33 cellular contexts compared by ENCODE assay signal in genomic region chr18:59400407-59400806, GRCh38. TPM values are rescaled to one million over a fixed set of nuclear protein-coding genes. Genes with fewer than 3 reads are reported as not detected.
DNase-seq lines count a peak whose midpoint lies in the region; ATAC-seq and TF ChIP-seq lines count a peak whose summit lies in the region.
"Had no signal": no experiment of that assay in that cellular context is flagged by ENCODE, and none has a peak within 500 bp of the region (broad histone marks: within the 10 kb centered on the region; RNA-seq: fewer than 3 reads in every experiment).

No MANE protein-coding gene starts in this region.

- no peak overlapping the region for H2BK5ac ChIP-seq in mesendoderm (ENCODE audit: low read length)

- H3K4ac ChIP-seq in mesendoderm (ENCODE audit: low read depth, low read length): no peak overlapping the region

- H2BK120ac ChIP-seq in mesendoderm (ENCODE audit: low read depth, low read length): no peak overlapping the region

- H3K9me3 Mint-ChIP-seq in Calu3 (ENCODE audit: low read depth, unreplicated experiment): no peaks in the 10 kb centered on the region
- H3K9me3 Mint-ChIP-seq: CD4-positive, alpha-beta memory T cell; CD4-positive, alpha-beta T cell; CD4-positive, CD25-positive, alpha-beta regulatory T cell; CD8-positive, alpha-beta memory T cell; CD8-positive, alpha-beta T cell had no signal

- no peak overlapping the region for H2AK5ac ChIP-seq in mesendoderm (ENCODE audit: low read length)

- H3K9me3 ChIP-seq in psoas muscle: no peaks in the 10 kb centered on the region
- H3K9me3 ChIP-seq: A549; BE2C; BLaER1; BLaER1 treated with 17β-estradiol and CSF1 and Interleukin-3, amounts not matched to agents 10 nM and 100 nM; Caco-2 had no signal

- H3K56ac ChIP-seq in mesendoderm (ENCODE audit: low read length): no peak overlapping the region

- H3K4me1 Mint-ChIP-seq in Calu3 (ENCODE audit: low read depth, unreplicated experiment): no peaks in the 10 kb centered on the region
- H3K4me1 Mint-ChIP-seq: B cell had no signal

- peaks cover 10% of the 10 kb centered on the region for H3K27me3 Mint-ChIP-seq in Calu3 (ENCODE audit: unreplicated experiment)

- intact Hi-C loops in psoas muscle (cut with DNase I): loop anchor here in 1 of 2 donors (5.0 kb wide), 1 partner anchor 153 kb away; no protein-coding TSS in a partner anchor
- intact Hi-C loops in Calu3 (cut with micrococcal nuclease; ENCODE audit: unreplicated experiment): no loop called here

- H3K36me3 ChIP-seq in psoas muscle (ENCODE audit: insufficient read depth in 1 of 2, low read depth in 1 of 2): no peaks in the 10 kb centered on the region
- H3K36me3 ChIP-seq in mesendoderm (ENCODE audit: control insufficient read depth, insufficient read depth, low read length): no peaks in the 10 kb centered on the region
- H3K36me3 ChIP-seq: BE2C; BLaER1; BLaER1 treated with 17β-estradiol and CSF1 and Interleukin-3, amounts not matched to agents 10 nM and 100 nM had no signal

- no peak overlapping the region for H3K4me2 ChIP-seq in mesendoderm (ENCODE audit: low read length)
- H3K4me2 ChIP-seq: A549; BLaER1; BLaER1 treated with 17β-estradiol and CSF1 and Interleukin-3, amounts not matched to agents 10 nM and 100 nM had no signal

- peak overlapping the region; percentile 30 for H3K27ac ChIP-seq in psoas muscle
- no peak overlapping the region for H3K27ac ChIP-seq in mesendoderm (ENCODE audit: low read depth, low read length)
- H3K27ac ChIP-seq: 22Rv1; A549; BLaER1; BLaER1 treated with 17β-estradiol and CSF1 and Interleukin-3, amounts not matched to agents 10 nM and 100 nM; C4-2B had no signal

- no peak overlapping the region for H3K9ac ChIP-seq in mesendoderm (ENCODE audit: low read length)
- H3K9ac ChIP-seq: BLaER1; BLaER1 treated with 17β-estradiol and CSF1 and Interleukin-3, amounts not matched to agents 10 nM and 100 nM had no signal

- no peak overlapping the region for H3K18ac ChIP-seq in mesendoderm (ENCODE audit: low read length)

- CTCF ChIA-PET in Calu3 (lab: Charles Lee): interaction anchor here (1.5 kb wide), 1 partner anchor 93 kb away, joined by 5 read pairs; no protein-coding TSS in a partner anchor

- H3K4me3 ChIP-seq in psoas muscle (no peak overlapping the region), mesendoderm (ENCODE audit: low read length) (no peak overlapping the region)
- H3K4me3 ChIP-seq: A549; BLaER1; BLaER1 treated with 17β-estradiol and CSF1 and Interleukin-3, amounts not matched to agents 10 nM and 100 nM had no signal

- H3K36me3 Mint-ChIP-seq in Calu3 (ENCODE audit: insufficient read depth, unreplicated experiment): no peaks in the 10 kb centered on the region
- H3K36me3 Mint-ChIP-seq: CD14-positive monocyte; CD4-positive, alpha-beta memory T cell; CD4-positive, CD25-positive, alpha-beta regulatory T cell; CD8-positive, alpha-beta memory T cell; CD8-positive, alpha-beta T cell had no signal

- H3K4me3 Mint-ChIP-seq in Calu3 (ENCODE audit: low read depth, unreplicated experiment): no peak overlapping the region
- H3K4me3 Mint-ChIP-seq: B cell; CD14-positive monocyte; CD4-positive, alpha-beta memory T cell; CD4-positive, alpha-beta T cell; CD8-positive, alpha-beta memory T cell; CD8-positive, alpha-beta T cell had no signal

- H3K27me3 ChIP-seq in psoas muscle (ENCODE audit: insufficient read depth in 3 of 3, low read length in 2 of 3) (no peaks in the 10 kb centered on the region), mesendoderm (ENCODE audit: insufficient read depth, low read length, poor library complexity) (no peaks in the 10 kb centered on the region)
- H3K27me3 ChIP-seq: BE2C; BLaER1; BLaER1 treated with 17β-estradiol and CSF1 and Interleukin-3, amounts not matched to agents 10 nM and 100 nM had no signal

- no peak for ATAC-seq in psoas muscle
- ATAC-seq: A549; CD8-positive, alpha-beta T cell had no signal

- DNase-seq in COLO829 (ENCODE audit: low spot score) (peak; percentile 70), epidermal melanocyte (ENCODE audit: insufficient read length, low spot score) (peak; percentile 53), foreskin melanocyte (peak; percentile 50), psoas muscle (no peak), mesendoderm (no peak), Calu3 (no peak), DMS79 treated with DMSO at 0.1 percent for 48 hours (lab: John Stamatoyannopoulos, UW) (no peak), NCI-H1436 treated with DMSO at 0.1 percent for 48 hours (lab: John Stamatoyannopoulos, UW) (no peak)
- DNase-seq: 8988T; ACHN; AML-193; BE2C; C1 segment of cervical spinal cord; Caco-2; CD4-positive, alpha-beta memory T cell; CD4-positive, alpha-beta T cell; CD4-positive, CD25-positive, alpha-beta regulatory T cell; CD8-positive, alpha-beta memory T cell; CD8-positive, alpha-beta T cell; COR-L47; DMS 273 treated with DMSO at 0.1 percent for 48 hours; DMS153; DMS53; DMS79; DND-41; EL had no signal

- TF ChIP-seq CTCF in psoas muscle (IDR thresholded peaks at IDR 0.05) (no peak), Calu3 (IDR thresholded peaks at IDR 0.05; ENCODE audit: unreplicated experiment) (no peak)

- peaks cover 3% of the 10 kb centered on the region for H3K4me1 ChIP-seq in psoas muscle
- H3K4me1 ChIP-seq in mesendoderm (ENCODE audit: control insufficient read depth, low read depth, low read length): no peaks in the 10 kb centered on the region
- H3K4me1 ChIP-seq: A549, BE2C, Caco-2 had no signal

- H3K79me2 ChIP-seq in mesendoderm (ENCODE audit: control insufficient read depth, insufficient read depth, low read length): no peaks in the 10 kb centered on the region

- BruUV-seq in Calu3 (replicated peaks; lab: Mats Ljungman, UMichigan): no TSS peak

- no peak overlapping the region for H3K27ac Mint-ChIP-seq in Calu3 (ENCODE audit: unreplicated experiment)
- H3K27ac Mint-ChIP-seq: B cell; CD14-positive monocyte; CD4-positive, alpha-beta memory T cell; CD4-positive, alpha-beta T cell; CD4-positive, CD25-positive, alpha-beta regulatory T cell; CD8-positive, alpha-beta memory T cell; CD8-positive, alpha-beta T cell had no signal

- H3K23ac ChIP-seq in mesendoderm (ENCODE audit: low read length): no peak overlapping the region

- WGBS in psoas muscle, 3 donors: 70 to 82% (median 77%) methylated on average over 6 of the region's 6 CpGs
- WGBS in mesendoderm (ENCODE audit: extremely low coverage, insufficient coverage, low lambda C conversion rate): no CpG with 5 or more reads among the region's 6 CpGs

- no peak overlapping the region for H4K8ac ChIP-seq in mesendoderm (ENCODE audit: low read depth, low read length)

- no peak overlapping the region for H4K5ac ChIP-seq in mesendoderm (ENCODE audit: low read length)

- no peaks in the 10 kb centered on the region for H3K79me1 ChIP-seq in mesendoderm (ENCODE audit: low read length)

- H2BK15ac ChIP-seq in mesendoderm (replicated peaks; ENCODE audit: low read depth): no peak overlapping the region

RNA-seq across cellular contexts. Expression of gene LMAN1, which starts 41.3 kb away (rescaled TPM):
- 10 to 100 TPM; 31.3 to 64.0 (median 41.9) TPM for total RNA-seq in psoas muscle
- polyA plus RNA-seq in psoas muscle: 10 to 100 TPM; 15.7 to 34.5 (median 17.4) TPM
- 65.8 TPM for polyA plus RNA-seq in mesendoderm (2013, experiment 1 of 2)
- 62.7 TPM for polyA plus RNA-seq in mesendoderm (2013, experiment 2 of 2)
- 159 and 174 TPM in 2 replicates for total RNA-seq in Calu3 (2022)

Comparison
In these comparisons a context has a peak if more than half of its experiments do, and no peak if none do; other contexts are left out.
1. DNase-seq: peak in COLO829 (single experiment), epidermal melanocyte (single experiment) and foreskin melanocyte (single experiment); none in psoas muscle (0 of 2), mesendoderm (single experiment), Calu3 (single experiment), DMS79 treated with DMSO at 0.1 percent for 48 hours (single experiment) and NCI-H1436 treated with DMSO at 0.1 percent for 48 hours (single experiment).